Comparison of ENCODE assay signal across 13 cellular contexts in the genomic region with DNA sequence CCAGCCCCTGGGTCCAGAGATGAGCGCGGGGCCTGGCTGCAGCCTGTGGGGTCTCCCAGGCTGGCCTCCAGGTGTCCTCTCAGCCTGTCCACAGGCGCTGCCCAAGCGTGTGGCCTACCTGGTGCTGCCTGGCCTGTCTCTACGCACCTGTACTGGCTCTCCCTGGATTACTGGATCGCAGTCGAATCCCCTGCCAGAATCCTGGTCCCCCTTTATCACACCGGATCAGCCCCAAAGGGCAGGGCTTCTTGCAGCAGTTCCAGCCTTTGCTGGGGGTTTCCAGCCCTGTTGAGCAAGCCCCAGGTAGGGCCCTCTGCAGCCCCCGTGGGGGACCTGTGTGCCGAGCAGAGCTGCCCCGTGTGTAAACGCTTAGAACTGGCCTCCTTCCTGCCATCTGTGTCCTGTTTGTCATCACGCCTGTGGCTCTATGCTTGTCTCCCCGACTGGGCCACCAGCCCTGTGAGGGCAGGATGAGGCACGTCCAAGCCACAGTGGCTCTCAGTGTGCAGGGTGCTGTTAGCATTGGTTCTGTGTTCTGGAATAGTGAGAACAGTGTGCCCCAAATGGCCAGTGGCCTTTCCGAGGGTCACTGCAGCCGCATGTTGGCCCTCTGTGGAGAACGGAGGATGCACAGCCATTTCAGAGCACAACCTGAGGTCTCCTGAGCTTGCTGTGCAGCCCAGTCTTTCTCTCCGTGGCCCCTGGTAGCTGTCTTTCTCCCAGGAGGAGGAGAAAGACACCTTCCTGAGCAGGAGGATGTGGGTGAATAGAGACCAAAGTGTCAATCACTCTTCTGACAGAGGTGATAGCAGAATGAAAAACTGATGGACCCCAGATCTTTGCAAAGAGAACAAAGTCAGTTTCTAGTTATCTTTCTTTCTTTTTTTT. TPM values are rescaled to one million over a fixed set of nuclear protein-coding genes. Genes with fewer than 3 reads are reported as not detected.
DNase-seq lines count a peak whose midpoint lies in the region; ATAC-seq and TF ChIP-seq lines count a peak whose summit lies in the region.
"Had no signal": no experiment of that assay in that cellular context is flagged by ENCODE, and none has a peak within 500 bp of the region (broad histone marks: within the 10 kb centered on the region; RNA-seq: fewer than 3 reads in every experiment).

No MANE protein-coding gene starts in this region.

- H3K4me3 Mint-ChIP-seq in endodermal cell = no peak overlapping the region
- H3K4me3 Mint-ChIP-seq: activated T-helper 1 cell treated with anti-CD3 and anti-CD28 coated beads, Interleukin-12 subunit alpha, Interleukin-12 subunit beta, Interleukin-2, Interleukin-4 antibody, amounts not matched to agents 30 ng/mL and 10 ng/mL and 1 ng/mL, durations not matched to agents 14 hours and 24 hours and 36 hours; GM23338 had no signal

- H3K4me1 ChIP-seq in endodermal cell (ENCODE audit: control insufficient read depth, insufficient read depth, low read length) = peaks cover 5% of the 10 kb centered on the region
- peaks cover 12 to 15% of the 10 kb centered on the region in 2 donors for H3K4me1 ChIP-seq in neuronal stem cell (ENCODE audit: control insufficient read depth in 2 of 2, insufficient read depth in 1 of 2, low read depth in 1 of 2, low read length in 2 of 2)

- no peak for TF ChIP-seq CTCF in endodermal cell (conservative IDR thresholded peaks at IDR 0.05)
- TF ChIP-seq CTCF in coronary artery (IDR thresholded peaks at IDR 0.05) = no peak

- H3K18ac ChIP-seq in neuronal stem cell (ENCODE audit: low read length) = peak overlapping the region; percentile 42

- H3K9me3 Mint-ChIP-seq in endodermal cell = no peaks in the 10 kb centered on the region
- H3K9me3 Mint-ChIP-seq: activated T-helper 1 cell treated with anti-CD3 and anti-CD28 coated beads, Interleukin-12 subunit alpha, Interleukin-12 subunit beta, Interleukin-2, Interleukin-4 antibody, amounts not matched to agents 30 ng/mL and 10 ng/mL and 1 ng/mL, durations not matched to agents 14 hours and 24 hours and 36 hours; GM23338 had no signal

- peak overlapping the region; percentile 7 for H2BK12ac ChIP-seq in neuronal stem cell (ENCODE audit: low read length)

- no peak overlapping the region for H3K4me2 ChIP-seq in neuronal stem cell (ENCODE audit: insufficient read depth, low read length, poor library complexity, severe bottlenecking)
- H3K4me2 ChIP-seq: GM23338 had no signal

- H2BK5ac ChIP-seq in neuronal stem cell (ENCODE audit: low read length) = peak overlapping the region; percentile 75

- in situ Hi-C loops in G401 (cut with HindIII; ENCODE audit: low sequenced_read_pairs) = loop anchor here (25.0 kb wide), 1 partner anchor 193 kb away; the partner anchor contains the start of gene TBX1

- no peaks in the 10 kb centered on the region for H3K36me3 ChIP-seq in endodermal cell (ENCODE audit: control insufficient read depth, insufficient read depth, low read length)
- H3K36me3 ChIP-seq in neuronal stem cell (replicated peaks in 1 of 2; ENCODE audit: control insufficient read depth in 2 of 2, insufficient read depth in 2 of 2, low read length in 2 of 2) = no peaks in the 10 kb centered on the region

- no peaks in the 10 kb centered on the region for H3K27me3 ChIP-seq in endodermal cell (ENCODE audit: control insufficient read depth, insufficient read depth, low read length, poor library complexity, severe bottlenecking)
- no peaks in the 10 kb centered on the region for H3K27me3 ChIP-seq in neuronal stem cell (ENCODE audit: control insufficient read depth in 3 of 3, insufficient read depth in 3 of 3, low read depth in 1 of 3, low read length in 3 of 3)

- no peak overlapping the region for H4K8ac ChIP-seq in neuronal stem cell (ENCODE audit: low read depth, low read length)

- no peak overlapping the region for H4K91ac ChIP-seq in neuronal stem cell (ENCODE audit: low read depth, low read length, poor library complexity)

- H3K4me3 ChIP-seq in endodermal cell (ENCODE audit: low read length) (no peak overlapping the region), neuronal stem cell (ENCODE audit: low read length in 2 of 2) (no peak overlapping the region), coronary artery (no peak overlapping the region)
- H3K4me3 ChIP-seq: GM23338 had no signal

- 92 to 93% methylated on average over 14 to 19 of the region's 19 CpGs for WGBS in endodermal cell (ENCODE audit: insufficient coverage in 1 of 2, insufficient read length in 1 of 2), 2 experiments
- WGBS in neuronal stem cell (ENCODE audit: extremely low coverage in 2 of 2, insufficient read length in 2 of 2, insufficient replicate concordance in 1 of 2), 2 donors = no CpG with 5 or more reads among the region's 19 CpGs

- H3K9ac ChIP-seq in endodermal cell (ENCODE audit: extremely low read depth, low read length, poor library complexity, severe bottlenecking) (no peak overlapping the region), neuronal stem cell (ENCODE audit: low read depth, low read length, poor library complexity) (peak overlapping the region; percentile 18)

- no peaks in the 10 kb centered on the region for H3K36me3 Mint-ChIP-seq in endodermal cell (ENCODE audit: low read depth)

- H3K27me3 Mint-ChIP-seq in endodermal cell (ENCODE audit: insufficient read depth) = no peaks in the 10 kb centered on the region

- no peak overlapping the region for H2BK120ac ChIP-seq in neuronal stem cell (ENCODE audit: low read depth, low read length)

- no peaks in the 10 kb centered on the region for H3K79me1 ChIP-seq in neuronal stem cell (ENCODE audit: low read depth, low read length)

- peak overlapping the region; percentile 39 for H2AFZ ChIP-seq in neuronal stem cell (ENCODE audit: low read length)
- H2AFZ ChIP-seq: GM23338 had no signal

- ATAC-seq in GM19328 (IDR thresholded peaks at IDR 0.05; ENCODE audit: unreplicated experiment) = no peak
- ATAC-seq: GM23338, left colon had no signal

- H3K9me3 ChIP-seq in endodermal cell (ENCODE audit: control insufficient read depth, low read length) = no peaks in the 10 kb centered on the region
- no peaks in the 10 kb centered on the region for H3K9me3 ChIP-seq in neuronal stem cell (replicated peaks in 1 of 2; ENCODE audit: control insufficient read depth in 2 of 2, insufficient read depth in 1 of 2, low read depth in 1 of 2, low read length in 2 of 2)

- no peak overlapping the region for H3K4ac ChIP-seq in neuronal stem cell (ENCODE audit: low read length)

- H2BK15ac ChIP-seq in neuronal stem cell (ENCODE audit: low read length) = peak overlapping the region; percentile 30

- DNase-seq in G401 (ENCODE audit: low spot score) (peak; percentile 89), NCI-H1694 (lab: John Stamatoyannopoulos, UW) (peak; percentile 56), endodermal cell (peak; percentile 43), neuronal stem cell (ENCODE audit: low spot score) (no peak), pons (ENCODE audit: low spot score) (no peak), coronary artery (ENCODE audit: low spot score) (no peak)
- DNase-seq: IMR-90; left colon; nucleus accumbens; stimulated activated naive CD4-positive, alpha-beta T cell treated with Interleukin-2 at 50 U/mL for 16 hours had no signal

- H3K4me1 Mint-ChIP-seq in endodermal cell = peaks cover 16% of the 10 kb centered on the region

- peak overlapping the region; percentile 67 for H3K14ac ChIP-seq in neuronal stem cell (ENCODE audit: low read length)

- no peak overlapping the region for H3K27ac ChIP-seq in endodermal cell (ENCODE audit: low read depth, low read length)
- no peak overlapping the region for H3K27ac ChIP-seq in neuronal stem cell (replicated peaks; ENCODE audit: low read length)
- peak overlapping the region in 1 of 2 donors; percentile 41 for H3K27ac ChIP-seq in coronary artery

- H3K23ac ChIP-seq in neuronal stem cell (ENCODE audit: low read depth, low read length, poor library complexity) = peak overlapping the region; percentile 86

- H2AK5ac ChIP-seq in neuronal stem cell (ENCODE audit: low read depth, low read length) = peak overlapping the region; percentile 85

- no peak overlapping the region for H3K27ac Mint-ChIP-seq in endodermal cell
- H3K27ac Mint-ChIP-seq: activated T-helper 1 cell treated with anti-CD3 and anti-CD28 coated beads, Interleukin-12 subunit alpha, Interleukin-12 subunit beta, Interleukin-2, Interleukin-4 antibody, amounts not matched to agents 30 ng/mL and 10 ng/mL and 1 ng/mL, durations not matched to agents 14 hours and 24 hours and 36 hours; GM23338 had no signal

RNA-seq across cellular contexts. Expression of gene TXNRD2, which starts 13.9 kb away (rescaled TPM):
- total RNA-seq in G401 (2014; rRNA removed; shearing (Covaris generic)) = 86.5 and 96.6 TPM in 2 replicates
- total RNA-seq in endodermal cell = 10 to 100 TPM in 1 of 2 donors, 1 to 10 TPM in 1; 7.3 to 13.6 TPM
- 11.2 TPM for polyA plus RNA-seq in endodermal cell (2013, experiment 1 of 2)
- 12.2 TPM for polyA plus RNA-seq in endodermal cell (2013, experiment 2 of 2)
- polyA plus RNA-seq in neuronal stem cell (2013, experiment 1 of 2) = 16.7 TPM
- 17.7 TPM for polyA plus RNA-seq in neuronal stem cell (2013, experiment 2 of 2)

RNA-seq across cellular contexts. Expression of gene COMT, which starts 13.9 kb away (rescaled TPM):
- total RNA-seq in G401 (2014; rRNA removed; shearing (Covaris generic)) = 142 and 187 TPM in 2 replicates
- 10 to 100 TPM; 26.6 to 27.8 TPM for total RNA-seq in endodermal cell
- polyA plus RNA-seq in endodermal cell (2013, experiment 1 of 2) = 84.5 TPM
- polyA plus RNA-seq in endodermal cell (2013, experiment 2 of 2) = 77.3 TPM
- polyA plus RNA-seq in neuronal stem cell (2013, experiment 1 of 2) = 7.3 TPM
- 6.4 TPM for polyA plus RNA-seq in neuronal stem cell (2013, experiment 2 of 2)

Comparison
In these comparisons a context has a peak if more than half of its experiments do, and no peak if none do; other contexts are left out.
1. DNase-seq: peak in G401 (single experiment), NCI-H1694 (single experiment) and endodermal cell (single experiment); none in neuronal stem cell (single experiment), pons (single experiment) and coronary artery (single experiment).